ENCODE assay signal across 8 cellular contexts in genomic region chr17:28042721-28043291, GRCh38. TPM values are rescaled to one million over a fixed set of nuclear protein-coding genes. Genes with fewer than 3 reads are reported as not detected.
DNase-seq lines count a peak whose midpoint lies in the region; ATAC-seq and TF ChIP-seq lines count a peak whose summit lies in the region.

No MANE protein-coding gene starts in this region.

- WGBS in smooth muscle cell (ENCODE audit: low lambda C conversion rate): 96% methylated on average over 16 of the region's 16 CpGs

- H3K9ac ChIP-seq in smooth muscle cell (ENCODE audit: low read depth): peak overlapping the region; percentile 91

- H3K4me3 ChIP-seq in WI38 (ENCODE audit: low read depth, low read length) (peak overlapping the region; percentile 83), fibroblast of villous mesenchyme (ENCODE audit: low read depth, low read length) (peak overlapping the region; percentile 89), smooth muscle cell (peak overlapping the region; percentile 93)

- H3K4me2 ChIP-seq in smooth muscle cell: peak overlapping the region; percentile 95

- H3K27ac Mint-ChIP-seq in T-helper 2 cell treated with Interferon-gamma antibody and Interleukin-4, amounts not matched to agents 5 μg/mL and 100 μg/mL, for 36 hours: peak overlapping the region; percentile 39

- H2AFZ ChIP-seq in smooth muscle cell (ENCODE audit: low read depth): no peak overlapping the region

- peaks cover 54% of the 10 kb centered on the region for H3K4me1 Mint-ChIP-seq in T-helper 2 cell treated with Interferon-gamma antibody and Interleukin-4, amounts not matched to agents 5 μg/mL and 100 μg/mL, for 36 hours (ENCODE audit: low read depth)

- peaks cover 55% of the 10 kb centered on the region for H3K79me2 ChIP-seq in smooth muscle cell (ENCODE audit: low read depth)

- no peak for ATAC-seq in HG03457 (IDR thresholded peaks at IDR 0.05; ENCODE audit: unreplicated experiment)
- ATAC-seq in GM19455 (IDR thresholded peaks at IDR 0.05; ENCODE audit: unreplicated experiment): no peak

- H3K9me3 ChIP-seq in smooth muscle cell (replicated peaks; ENCODE audit: low read depth): no peaks in the 10 kb centered on the region

- peaks cover 37% of the 10 kb centered on the region for H3K4me1 ChIP-seq in smooth muscle cell (ENCODE audit: low read depth)

- no peaks in the 10 kb centered on the region for H3K27me3 ChIP-seq in smooth muscle cell (ENCODE audit: low read depth)

- H3K36me3 Mint-ChIP-seq in T-helper 2 cell treated with Interferon-gamma antibody and Interleukin-4, amounts not matched to agents 5 μg/mL and 100 μg/mL, for 36 hours (ENCODE audit: low read depth): peaks cover 16% of the 10 kb centered on the region

- peak overlapping the region; percentile 83 for H3K4me3 Mint-ChIP-seq in T-helper 2 cell treated with Interferon-gamma antibody and Interleukin-4, amounts not matched to agents 5 μg/mL and 100 μg/mL, for 36 hours

- H3K36me3 ChIP-seq in smooth muscle cell (ENCODE audit: low read depth): no peaks in the 10 kb centered on the region

- H3K27me3 Mint-ChIP-seq in T-helper 2 cell treated with Interferon-gamma antibody and Interleukin-4, amounts not matched to agents 5 μg/mL and 100 μg/mL, for 36 hours (ENCODE audit: low read depth): peaks cover 7% of the 10 kb centered on the region

- peaks cover 53% of the 10 kb centered on the region for H4K20me1 ChIP-seq in smooth muscle cell (ENCODE audit: low read depth)

- DNase-seq in T-helper 2 cell treated with Interferon-gamma antibody and Interleukin-4, amounts not matched to agents 5 μg/mL and 100 μg/mL, for 36 hours (ENCODE audit: low spot score): no peak
- DNase-seq in T-helper 2 cell: no peak
- no peak for DNase-seq in fibroblast of villous mesenchyme (ENCODE audit: low read depth)
- no peak for DNase-seq in smooth muscle cell (lab: John Stamatoyannopoulos, UW; ENCODE audit: unreplicated experiment)
- DNase-seq in activated CD4-positive, CD25-positive, alpha-beta regulatory T cell (lab: John Stamatoyannopoulos, UW): no peak

- no peaks in the 10 kb centered on the region for H3F3A ChIP-seq in smooth muscle cell (ENCODE audit: low read depth)

- H3K27ac ChIP-seq in smooth muscle cell (ENCODE audit: low read depth): no peak overlapping the region

- no peaks in the 10 kb centered on the region for H3K9me3 Mint-ChIP-seq in T-helper 2 cell treated with Interferon-gamma antibody and Interleukin-4, amounts not matched to agents 5 μg/mL and 100 μg/mL, for 36 hours

- TF ChIP-seq CTCF in WI38 (IDR thresholded peaks at IDR 0.05; ENCODE audit: low read depth, low read length) (no peak), fibroblast of villous mesenchyme (IDR thresholded peaks at IDR 0.05; ENCODE audit: insufficient read depth, low read depth, low read length) (no peak), smooth muscle cell (IDR thresholded peaks at IDR 0.05; ENCODE audit: borderline replicate concordance, insufficient read depth, poor library complexity, severe bottlenecking) (no peak)

RNA-seq across cellular contexts. Expression of gene NLK, which starts 0.3 kb away (rescaled TPM):
- total RNA-seq in fibroblast of villous mesenchyme (17.7 and 33.7 TPM in 2 replicates), smooth muscle cell (10.1 and 18.0 TPM in 2 replicates)
- polyA plus RNA-seq in smooth muscle cell: 1.8 and 5.0 TPM in 2 replicates
